In the genomic region with DNA sequence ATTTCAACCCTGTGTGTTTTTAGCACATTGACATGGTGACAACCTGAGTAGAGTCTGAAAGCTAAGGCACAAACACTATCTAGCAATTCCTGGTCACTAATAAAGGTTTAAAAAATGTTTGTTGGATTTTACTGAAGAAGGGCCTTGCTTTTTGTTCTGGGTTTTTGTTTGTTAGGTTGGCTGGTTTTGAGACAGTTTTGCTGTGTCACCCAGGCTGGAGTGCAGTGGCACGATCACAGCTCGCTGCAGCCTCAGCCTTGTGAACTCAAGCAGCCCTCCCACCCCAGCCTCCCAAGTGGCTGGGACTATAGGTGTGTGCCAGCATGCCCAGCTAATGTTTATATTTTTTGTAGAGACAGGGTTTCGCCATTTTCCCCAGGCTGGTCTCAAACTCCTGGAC, we compare ENCODE assay signal across 15 cellular contexts. TPM values are rescaled to one million over a fixed set of nuclear protein-coding genes. Genes with fewer than 3 reads are reported as not detected.
DNase-seq lines count a peak whose midpoint lies in the region; ATAC-seq and TF ChIP-seq lines count a peak whose summit lies in the region.
"Had no signal": no experiment of that assay in that cellular context is flagged by ENCODE, and none has a peak within 500 bp of the region (broad histone marks: within the 10 kb centered on the region; RNA-seq: fewer than 3 reads in every experiment).

No MANE protein-coding gene starts in this region.

- H3K27me3 ChIP-seq in layer of hippocampus (ENCODE audit: control insufficient read depth, insufficient read depth, low read length) (no peaks in the 10 kb centered on the region), tibial artery (no peaks in the 10 kb centered on the region), SJCRH30 (no peaks in the 10 kb centered on the region)

- peak overlapping the region; percentile 36 for H3K27ac Mint-ChIP-seq in activated naive CD4-positive, alpha-beta T cell treated with anti-CD3 and anti-CD28 coated beads for 36 hours
- H3K27ac Mint-ChIP-seq in activated naive CD8-positive, alpha-beta T cell treated with anti-CD3 and anti-CD28 coated beads, Interleukin-2, amount 50 U/mL, for 24 hours, result peak overlapping the region; percentile 80

- H3K4me1 ChIP-seq in tibial artery (peaks cover 0 to 8% (median 1%) of the 10 kb centered on the region in 4 donors), SJCRH30 (no peaks in the 10 kb centered on the region)

- intact Hi-C loops in activated naive CD4-positive, alpha-beta T cell treated with anti-CD3 and anti-CD28 coated beads for 36 hours (cut with micrococcal nuclease), result loop anchor here (1.0 to 2.0 kb wide), 10 partner anchors 9 to 1445 kb away; a partner anchor contains a TSS
- intact Hi-C loops in tibial artery (cut with DNase I; ENCODE audit: low total_unique reads), result no loop called here

- DNase-seq in activated naive CD4-positive, alpha-beta T cell treated with anti-CD3 and anti-CD28 coated beads for 36 hours, result no peak
- no peak for DNase-seq in activated naive CD4-positive, alpha-beta T cell treated with anti-CD3 and anti-CD28 coated beads, Interleukin-2, amount 50 U/mL, for 16 hours
- no peak for DNase-seq in activated naive CD8-positive, alpha-beta T cell treated with anti-CD3 and anti-CD28 coated beads, Interleukin-2, amount 50 U/mL, for 24 hours
- DNase-seq in tibial artery (no peak), SJCRH30 (no peak)
- DNase-seq: activated naive CD8-positive, alpha-beta T cell treated with anti-CD3 and anti-CD28 coated beads, Interleukin-2, amount 10 ng/mL, durations not matched to agents 7 days and 5 days; cerebellar nuclear complex; NCI-H187 treated with DMSO at 0.1 percent for 48 hours had no signal

- H3K27me3 Mint-ChIP-seq in activated naive CD4-positive, alpha-beta T cell treated with anti-CD3 and anti-CD28 coated beads for 36 hours (ENCODE audit: low read depth), result peaks cover 7% of the 10 kb centered on the region
- no peaks in the 10 kb centered on the region for H3K27me3 Mint-ChIP-seq in activated naive CD8-positive, alpha-beta T cell treated with anti-CD3 and anti-CD28 coated beads, Interleukin-2, amount 50 U/mL, for 24 hours

- ATAC-seq in activated naive CD8-positive, alpha-beta T cell treated with anti-CD3 and anti-CD28 coated beads, Interleukin-2, amount 50 U/mL, for 24 hours, result no peak
- ATAC-seq in GM21619 (IDR thresholded peaks at IDR 0.05; ENCODE audit: unreplicated experiment) (no peak), GM19351 (IDR thresholded peaks at IDR 0.05; ENCODE audit: unreplicated experiment) (no peak)

- H3K36me3 Mint-ChIP-seq in activated naive CD4-positive, alpha-beta T cell treated with anti-CD3 and anti-CD28 coated beads for 36 hours (ENCODE audit: low read depth), result no peaks in the 10 kb centered on the region
- peaks cover 5% of the 10 kb centered on the region for H3K36me3 Mint-ChIP-seq in activated naive CD8-positive, alpha-beta T cell treated with anti-CD3 and anti-CD28 coated beads, Interleukin-2, amount 50 U/mL, for 24 hours (ENCODE audit: low read depth)
- H3K36me3 Mint-ChIP-seq: activated naive CD8-positive, alpha-beta T cell treated with anti-CD3 and anti-CD28 coated beads, Interleukin-2, amount 10 ng/mL, durations not matched to agents 7 days and 5 days had no signal

- peak overlapping the region; percentile 21 to 23 for H3K4me3 ChIP-seq in tibial artery
- H3K4me3 ChIP-seq in SJCRH30, result no peak overlapping the region
- H3K4me3 ChIP-seq: smooth muscle cell had no signal

- no peaks in the 10 kb centered on the region for H3K36me3 ChIP-seq in tibial artery
- no peaks in the 10 kb centered on the region for H3K36me3 ChIP-seq in SJCRH30

- H3K9me3 ChIP-seq in tibial artery, result no peaks in the 10 kb centered on the region
- H3K9me3 ChIP-seq in SJCRH30 (replicated peaks), result no peaks in the 10 kb centered on the region

- H3K9me3 Mint-ChIP-seq in activated naive CD4-positive, alpha-beta T cell treated with anti-CD3 and anti-CD28 coated beads for 36 hours, result peaks cover 8% of the 10 kb centered on the region
- no peaks in the 10 kb centered on the region for H3K9me3 Mint-ChIP-seq in activated naive CD8-positive, alpha-beta T cell treated with anti-CD3 and anti-CD28 coated beads, Interleukin-2, amount 50 U/mL, for 24 hours
- H3K9me3 Mint-ChIP-seq: activated naive CD8-positive, alpha-beta T cell treated with anti-CD3 and anti-CD28 coated beads, Interleukin-2, amount 10 ng/mL, durations not matched to agents 7 days and 5 days had no signal

- CTCF ChIA-PET in activated naive CD4-positive, alpha-beta T cell treated with anti-CD3 and anti-CD28 coated beads for 36 hours (lab: Charles Lee), result interaction anchor here (0.6 to 5.8 kb wide), 8 partner anchors 9 to 195 kb away, joined by 3 to 32 read pairs (median 4); a partner anchor contains a TSS

- no peak for TF ChIP-seq CTCF in tibial artery (IDR thresholded peaks at IDR 0.05)

- H3K4me3 Mint-ChIP-seq in activated naive CD4-positive, alpha-beta T cell treated with anti-CD3 and anti-CD28 coated beads for 36 hours, result no peak overlapping the region
- H3K4me3 Mint-ChIP-seq in activated naive CD8-positive, alpha-beta T cell treated with anti-CD3 and anti-CD28 coated beads, Interleukin-2, amount 50 U/mL, for 24 hours, result no peak overlapping the region
- H3K4me3 Mint-ChIP-seq: activated naive CD8-positive, alpha-beta T cell treated with anti-CD3 and anti-CD28 coated beads, Interleukin-2, amount 10 ng/mL, durations not matched to agents 7 days and 5 days had no signal

- peak overlapping the region; percentile 8 for H3K27ac ChIP-seq in layer of hippocampus (ENCODE audit: low read depth, low read length)
- no peak overlapping the region for H3K27ac ChIP-seq in tibial artery
- H3K27ac ChIP-seq in SJCRH30, result no peak overlapping the region
- H3K27ac ChIP-seq: epithelial cell of prostate had no signal

- H3K4me1 Mint-ChIP-seq in activated naive CD4-positive, alpha-beta T cell treated with anti-CD3 and anti-CD28 coated beads for 36 hours (ENCODE audit: low read depth), result peaks cover 43% of the 10 kb centered on the region
- peaks cover 53% of the 10 kb centered on the region for H3K4me1 Mint-ChIP-seq in activated naive CD8-positive, alpha-beta T cell treated with anti-CD3 and anti-CD28 coated beads, Interleukin-2, amount 50 U/mL, for 24 hours

RNA-seq across cellular contexts. Expression of a gene that starts 39.0 kb away (rescaled TPM):
- not detected for total RNA-seq in activated naive CD4-positive, alpha-beta T cell treated with anti-CD3 and anti-CD28 coated beads for 36 hours
- total RNA-seq in SJCRH30 (2014; rRNA removed; shearing (Covaris generic)), result not detected in 2 replicates
- total RNA-seq: activated naive CD8-positive, alpha-beta T cell treated with anti-CD3 and anti-CD28 coated beads, Interleukin-2, amount 10 ng/mL, durations not matched to agents 7 days and 5 days; smooth muscle cell; subcutaneous adipose tissue; T-helper 2 cell treated with Interferon-gamma antibody and Interleukin-4, amounts not matched to agents 100 ng/mL and 5 ng/mL, for 36 hours had no signal
